Comparison of ENCODE assay signal across 1 cellular context in the genomic region with DNA sequence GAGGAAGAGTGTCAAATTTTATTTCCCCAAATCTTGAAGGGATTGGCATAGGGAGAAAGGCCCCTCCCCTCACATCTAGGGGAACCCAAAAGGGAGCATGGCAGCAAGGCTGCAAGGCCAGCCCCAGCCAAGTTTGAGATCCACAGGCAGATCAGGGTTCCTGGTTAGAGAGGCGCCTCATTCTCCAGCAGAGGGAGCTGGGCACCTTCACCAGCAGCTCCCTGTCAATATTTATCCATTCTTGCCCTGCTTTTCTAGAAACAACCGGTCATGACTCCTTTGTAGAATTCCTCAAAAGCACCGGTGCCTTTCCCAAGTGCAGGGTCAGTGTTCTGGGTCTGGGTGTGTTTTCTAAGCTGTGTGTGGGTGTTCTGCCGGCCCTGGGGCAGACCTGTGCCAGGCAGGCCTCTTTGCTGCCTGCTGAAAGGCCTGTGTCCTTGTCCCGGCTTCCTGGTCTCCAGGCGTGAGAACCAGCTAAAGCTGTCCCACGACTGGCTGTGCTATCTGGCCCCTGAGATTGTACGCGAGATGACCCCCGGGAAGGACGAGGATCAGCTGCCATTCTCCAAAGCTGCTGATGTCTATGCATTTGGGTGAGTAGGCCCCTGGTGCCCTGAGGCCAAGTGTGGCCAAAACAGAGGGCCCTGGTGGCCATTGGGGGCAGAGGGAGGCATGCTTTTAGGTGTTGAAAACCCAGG.
TF ChIP-seq lines count a peak whose summit lies in the region.

No MANE protein-coding gene starts in this region.

TF ChIP-seq in WTC11, 78 proteins besides CTCF, POLR2A, EP300 and RAD21 (continued from another document):
- TF ChIP-seq, protein P1, sequence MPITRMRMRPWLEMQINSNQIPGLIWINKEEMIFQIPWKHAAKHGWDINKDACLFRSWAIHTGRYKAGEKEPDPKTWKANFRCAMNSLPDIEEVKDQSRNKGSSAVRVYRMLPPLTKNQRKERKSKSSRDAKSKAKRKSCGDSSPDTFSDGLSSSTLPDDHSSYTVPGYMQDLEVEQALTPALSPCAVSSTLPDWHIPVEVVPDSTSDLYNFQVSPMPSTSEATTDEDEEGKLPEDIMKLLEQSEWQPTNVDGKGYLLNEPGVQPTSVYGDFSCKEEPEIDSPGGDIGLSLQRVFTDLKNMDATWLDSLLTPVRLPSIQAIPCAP (CRISPR knock-in tag; IDR thresholded peaks at IDR 0.05) = no peak
- TF ChIP-seq PRRX2 (CRISPR knock-in tag; IDR thresholded peaks at IDR 0.05) (no peak), JAZF1 (CRISPR knock-in tag; IDR thresholded peaks at IDR 0.05) (no peak), ZNF232 (CRISPR knock-in tag; IDR thresholded peaks at IDR 0.05) (no peak), ZNF263 (CRISPR knock-in tag; IDR thresholded peaks at IDR 0.05; ENCODE audit: low read depth) (no peak), ZNF423 (CRISPR knock-in tag; IDR thresholded peaks at IDR 0.05) (no peak), FOXJ3 (CRISPR knock-in tag; IDR thresholded peaks at IDR 0.05; ENCODE audit: borderline replicate concordance) (no peak), SMAD3 (CRISPR knock-in tag; IDR thresholded peaks at IDR 0.05; ENCODE audit: borderline replicate concordance) (no peak), TP53 (CRISPR knock-in tag; IDR thresholded peaks at IDR 0.05) (no peak)
- TF ChIP-seq, protein P2, sequence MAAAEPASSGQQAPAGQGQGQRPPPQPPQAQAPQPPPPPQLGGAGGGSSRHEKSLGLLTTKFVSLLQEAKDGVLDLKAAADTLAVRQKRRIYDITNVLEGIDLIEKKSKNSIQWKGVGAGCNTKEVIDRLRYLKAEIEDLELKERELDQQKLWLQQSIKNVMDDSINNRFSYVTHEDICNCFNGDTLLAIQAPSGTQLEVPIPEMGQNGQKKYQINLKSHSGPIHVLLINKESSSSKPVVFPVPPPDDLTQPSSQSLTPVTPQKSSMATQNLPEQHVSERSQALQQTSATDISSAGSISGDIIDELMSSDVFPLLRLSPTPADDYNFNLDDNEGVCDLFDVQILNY (CRISPR knock-in tag; IDR thresholded peaks at IDR 0.05) = no peak
- TF ChIP-seq, protein P3, sequence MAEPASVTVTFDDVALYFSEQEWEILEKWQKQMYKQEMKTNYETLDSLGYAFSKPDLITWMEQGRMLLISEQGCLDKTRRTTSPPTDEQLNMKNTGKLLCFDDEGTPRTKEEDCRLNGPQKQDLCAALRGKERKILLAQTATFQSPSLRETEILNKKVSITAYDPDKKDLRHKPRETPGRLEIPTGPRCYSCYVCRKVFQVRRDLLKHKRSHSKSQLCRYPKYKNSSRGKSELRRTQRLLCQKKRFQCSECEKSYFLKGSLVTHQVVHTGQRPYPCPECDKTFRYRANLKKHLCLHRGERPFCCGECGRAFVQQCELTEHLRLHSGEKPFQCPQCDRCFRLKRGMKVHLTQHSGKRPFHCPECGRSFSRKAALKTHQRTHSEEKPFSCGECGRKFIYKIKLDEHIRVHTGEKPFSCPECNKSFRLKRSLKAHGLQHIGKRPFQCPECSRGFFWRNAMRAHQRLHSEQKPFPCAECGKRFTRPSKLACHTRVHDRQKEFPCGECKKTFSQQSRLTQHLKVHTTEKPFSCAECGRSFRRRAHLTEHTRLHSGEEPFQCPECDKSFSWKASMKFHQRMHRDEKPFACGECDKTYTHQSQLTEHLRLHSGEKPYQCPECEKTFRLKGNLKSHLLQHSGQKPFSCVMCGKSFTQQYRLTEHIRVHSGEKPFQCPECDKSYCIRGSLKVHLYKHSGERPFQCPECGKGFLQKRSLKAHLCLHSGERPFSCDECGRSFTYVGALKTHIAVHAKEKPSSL (CRISPR knock-in tag; conservative IDR thresholded peaks at IDR 0.05) = no peak
- TF ChIP-seq, protein P4, sequence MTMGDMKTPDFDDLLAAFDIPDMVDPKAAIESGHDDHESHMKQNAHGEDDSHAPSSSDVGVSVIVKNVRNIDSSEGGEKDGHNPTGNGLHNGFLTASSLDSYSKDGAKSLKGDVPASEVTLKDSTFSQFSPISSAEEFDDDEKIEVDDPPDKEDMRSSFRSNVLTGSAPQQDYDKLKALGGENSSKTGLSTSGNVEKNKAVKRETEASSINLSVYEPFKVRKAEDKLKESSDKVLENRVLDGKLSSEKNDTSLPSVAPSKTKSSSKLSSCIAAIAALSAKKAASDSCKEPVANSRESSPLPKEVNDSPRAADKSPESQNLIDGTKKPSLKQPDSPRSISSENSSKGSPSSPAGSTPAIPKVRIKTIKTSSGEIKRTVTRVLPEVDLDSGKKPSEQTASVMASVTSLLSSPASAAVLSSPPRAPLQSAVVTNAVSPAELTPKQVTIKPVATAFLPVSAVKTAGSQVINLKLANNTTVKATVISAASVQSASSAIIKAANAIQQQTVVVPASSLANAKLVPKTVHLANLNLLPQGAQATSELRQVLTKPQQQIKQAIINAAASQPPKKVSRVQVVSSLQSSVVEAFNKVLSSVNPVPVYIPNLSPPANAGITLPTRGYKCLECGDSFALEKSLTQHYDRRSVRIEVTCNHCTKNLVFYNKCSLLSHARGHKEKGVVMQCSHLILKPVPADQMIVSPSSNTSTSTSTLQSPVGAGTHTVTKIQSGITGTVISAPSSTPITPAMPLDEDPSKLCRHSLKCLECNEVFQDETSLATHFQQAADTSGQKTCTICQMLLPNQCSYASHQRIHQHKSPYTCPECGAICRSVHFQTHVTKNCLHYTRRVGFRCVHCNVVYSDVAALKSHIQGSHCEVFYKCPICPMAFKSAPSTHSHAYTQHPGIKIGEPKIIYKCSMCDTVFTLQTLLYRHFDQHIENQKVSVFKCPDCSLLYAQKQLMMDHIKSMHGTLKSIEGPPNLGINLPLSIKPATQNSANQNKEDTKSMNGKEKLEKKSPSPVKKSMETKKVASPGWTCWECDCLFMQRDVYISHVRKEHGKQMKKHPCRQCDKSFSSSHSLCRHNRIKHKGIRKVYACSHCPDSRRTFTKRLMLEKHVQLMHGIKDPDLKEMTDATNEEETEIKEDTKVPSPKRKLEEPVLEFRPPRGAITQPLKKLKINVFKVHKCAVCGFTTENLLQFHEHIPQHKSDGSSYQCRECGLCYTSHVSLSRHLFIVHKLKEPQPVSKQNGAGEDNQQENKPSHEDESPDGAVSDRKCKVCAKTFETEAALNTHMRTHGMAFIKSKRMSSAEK (CRISPR knock-in tag; IDR thresholded peaks at IDR 0.05; ENCODE audit: borderline replicate concordance) = no peak
- TF ChIP-seq, protein P5, sequence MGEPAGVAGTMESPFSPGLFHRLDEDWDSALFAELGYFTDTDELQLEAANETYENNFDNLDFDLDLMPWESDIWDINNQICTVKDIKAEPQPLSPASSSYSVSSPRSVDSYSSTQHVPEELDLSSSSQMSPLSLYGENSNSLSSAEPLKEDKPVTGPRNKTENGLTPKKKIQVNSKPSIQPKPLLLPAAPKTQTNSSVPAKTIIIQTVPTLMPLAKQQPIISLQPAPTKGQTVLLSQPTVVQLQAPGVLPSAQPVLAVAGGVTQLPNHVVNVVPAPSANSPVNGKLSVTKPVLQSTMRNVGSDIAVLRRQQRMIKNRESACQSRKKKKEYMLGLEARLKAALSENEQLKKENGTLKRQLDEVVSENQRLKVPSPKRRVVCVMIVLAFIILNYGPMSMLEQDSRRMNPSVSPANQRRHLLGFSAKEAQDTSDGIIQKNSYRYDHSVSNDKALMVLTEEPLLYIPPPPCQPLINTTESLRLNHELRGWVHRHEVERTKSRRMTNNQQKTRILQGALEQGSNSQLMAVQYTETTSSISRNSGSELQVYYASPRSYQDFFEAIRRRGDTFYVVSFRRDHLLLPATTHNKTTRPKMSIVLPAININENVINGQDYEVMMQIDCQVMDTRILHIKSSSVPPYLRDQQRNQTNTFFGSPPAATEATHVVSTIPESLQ (CRISPR knock-in tag; IDR thresholded peaks at IDR 0.05) = no peak
TF ChIP-seq in WTC11: peak in this region for 0.
